In genomic region chr17:8430966-8431365, GRCh38 we compare ENCODE assay signal across 14 cellular contexts. TPM values are rescaled to one million over a fixed set of nuclear protein-coding genes. Genes with fewer than 3 reads are reported as not detected.
DNase-seq lines count a peak whose midpoint lies in the region; ATAC-seq and TF ChIP-seq lines count a peak whose summit lies in the region.
"Had no signal": no experiment of that assay in that cellular context is flagged by ENCODE, and none has a peak within 500 bp of the region (broad histone marks: within the 10 kb centered on the region; RNA-seq: fewer than 3 reads in every experiment).

No MANE protein-coding gene starts in this region.

- WGBS in liver: 34% methylated on average over 7 of the region's 7 CpGs

- no peaks in the 10 kb centered on the region for H3K27me3 ChIP-seq in liver (ENCODE audit: control insufficient read depth in 4 of 4, insufficient read depth in 4 of 4, low read length in 3 of 4)
- no peaks in the 10 kb centered on the region for H3K27me3 ChIP-seq in thoracic aorta (replicated peaks; ENCODE audit: insufficient read depth)

- H3K4me1 ChIP-seq in HEK293 (ENCODE audit: control insufficient read depth, insufficient read depth, low read length) (no peaks in the 10 kb centered on the region), liver (ENCODE audit: control insufficient read depth in 4 of 4, insufficient read depth in 4 of 4, low read length in 3 of 4) (peaks cover 3 to 34% (median 29%) of the 10 kb centered on the region in 4 donors), thoracic aorta (ENCODE audit: control insufficient read depth in 1 of 2, low read depth in 2 of 2) (peaks cover 10 to 34% of the 10 kb centered on the region in 2 donors)

- ATAC-seq in thoracic aorta (ENCODE audit: insufficient number of reproducible peaks, low FRiP score, low read depth) (peak; percentile 79), HG02884 (IDR thresholded peaks at IDR 0.05; ENCODE audit: unreplicated experiment) (no peak)
- ATAC-seq: PC-3 had no signal

- peak; percentile 24 to 27 for TF ChIP-seq RAD21 in liver (IDR thresholded peaks at IDR 0.05)

- POLR2A ChIA-PET in HEK293 (lab: Yijun Ruan, JAX): interaction anchor here (0.6 kb wide), 1 partner anchor 47 kb away, joined by 3 read pairs; no protein-coding TSS in a partner anchor

- DNase-seq in ecto neural progenitor cell (ENCODE audit: low spot score) (peak; percentile 44), thoracic aorta (ENCODE audit: low spot score) (peak; percentile 85), D341Med (ENCODE audit: low spot score) (no peak), NCI-H2107 (lab: John Stamatoyannopoulos, UW) (no peak)
- no peak for DNase-seq in stimulated activated naive CD4-positive, alpha-beta T cell (lab: John Stamatoyannopoulos, UW)
- DNase-seq: DMS53; effector CD4-positive, alpha-beta T cell; NCI-H1436; PC-3; retina had no signal

- no peaks in the 10 kb centered on the region for H3K36me3 ChIP-seq in HEK293 (ENCODE audit: control insufficient read depth in 2 of 2, insufficient read depth in 1 of 2, low read length in 2 of 2)
- H3K36me3 ChIP-seq in liver (ENCODE audit: control insufficient read depth in 4 of 4, insufficient read depth in 3 of 4, low read depth in 1 of 4, low read length in 3 of 4): no peaks in the 10 kb centered on the region
- H3K36me3 ChIP-seq in thoracic aorta: no peaks in the 10 kb centered on the region

- H3K9ac ChIP-seq in liver (ENCODE audit: low read depth in 1 of 2, low read length in 2 of 2): peak overlapping the region in 1 of 2 donors; percentile 21

- TF ChIP-seq CTCF in HEK293 (tag by site-specific recombination; IDR thresholded peaks at IDR 0.05) (no peak), liver (IDR thresholded peaks at IDR 0.05; ENCODE audit: low read depth, low read length, missing input control) (no peak), thoracic aorta (IDR thresholded peaks at IDR 0.05) (no peak)

- H3K27ac ChIP-seq in HEK293 (ENCODE audit: extremely low read depth, low read depth, low read length) (no peak overlapping the region), liver (ENCODE audit: low read depth in 1 of 2, low read length in 2 of 2) (peak overlapping the region; percentile 77 to 84), thoracic aorta (peak overlapping the region; percentile 80 to 95)
- H3K27ac ChIP-seq: HL-60 had no signal

- H3K4me3 ChIP-seq in HEK293 (ENCODE audit: low read depth, low read length): no peak overlapping the region
- H3K4me3 ChIP-seq in liver (ENCODE audit: low read depth in 1 of 3, low read length in 3 of 3): no peak overlapping the region
- H3K4me3 ChIP-seq in thoracic aorta: peak overlapping the region; percentile 25

- CTCF ChIA-PET in HEK293 (lab: Yijun Ruan, JAX): interaction anchor here (0.6 to 2.5 kb wide), 3 partner anchors 20 to 354 kb away, joined by 3 to 12 read pairs (median 3); no protein-coding TSS in a partner anchor

- H3K9me3 ChIP-seq in HEK293 (ENCODE audit: control insufficient read depth, insufficient read depth, low read depth, low read length) (no peaks in the 10 kb centered on the region), liver (ENCODE audit: control insufficient read depth in 4 of 4, low read length in 3 of 4) (no peaks in the 10 kb centered on the region), thoracic aorta (no peaks in the 10 kb centered on the region)

TF ChIP-seq in HEK293, 187 proteins besides CTCF, POLR2A, EP300 and RAD21:
- TF ChIP-seq ZBTB20 (tag by site-specific recombination; IDR thresholded peaks at IDR 0.05): 0 out of 2 replicates have a peak, but pooled peaks have one; percentile 20
- TF ChIP-seq ZNF223 (tag by site-specific recombination; IDR thresholded peaks at IDR 0.05): no peak
- TF ChIP-seq SCRT1 (tag by site-specific recombination; IDR thresholded peaks at IDR 0.05; ENCODE audit: borderline replicate concordance): no peak
- no peak for TF ChIP-seq ZNF561 (tag by site-specific recombination; IDR thresholded peaks at IDR 0.05; ENCODE audit: borderline replicate concordance)
- TF ChIP-seq ZNF394 (tag by site-specific recombination; IDR thresholded peaks at IDR 0.05; ENCODE audit: borderline replicate concordance): no peak
- peak; percentile 40 for TF ChIP-seq ZFHX2 (tag by site-specific recombination; conservative IDR thresholded peaks at IDR 0.05)
- no peak for TF ChIP-seq GFI1B (tag by site-specific recombination; IDR thresholded peaks at IDR 0.05)
- TF ChIP-seq FEZF1 (tag by site-specific recombination; IDR thresholded peaks at IDR 0.05): no peak
- no peak for TF ChIP-seq SCRT2 (tag by site-specific recombination; IDR thresholded peaks at IDR 0.05)
- no peak for TF ChIP-seq ZNF274 (IDR thresholded peaks at IDR 0.05; ENCODE audit: low read length)
- no peak for TF ChIP-seq ZNF274 (tag by site-specific recombination; IDR thresholded peaks at IDR 0.05; ENCODE audit: borderline replicate concordance)
- no peak for TF ChIP-seq ZNF391 (tag by site-specific recombination; IDR thresholded peaks at IDR 0.05; ENCODE audit: borderline replicate concordance, low read depth)
- TF ChIP-seq ZNF16 (tag by site-specific recombination; IDR thresholded peaks at IDR 0.05; ENCODE audit: low read depth): no peak
- no peak for TF ChIP-seq ZNF776 (tag by site-specific recombination; IDR thresholded peaks at IDR 0.05; ENCODE audit: borderline replicate concordance)
- TF ChIP-seq ZNF433 (tag by site-specific recombination; IDR thresholded peaks at IDR 0.05; ENCODE audit: low read depth): no peak
- no peak for TF ChIP-seq GLIS2 (tag by site-specific recombination; IDR thresholded peaks at IDR 0.05)
- no peak for TF ChIP-seq ZNF624 (tag by site-specific recombination; IDR thresholded peaks at IDR 0.05)
- TF ChIP-seq ZNF660 (tag by site-specific recombination; IDR thresholded peaks at IDR 0.05): 0 out of 2 replicates have a peak, but pooled peaks have one; percentile 25
- peak; percentile 74 for TF ChIP-seq SP7 (tag by site-specific recombination; IDR thresholded peaks at IDR 0.05)
- TF ChIP-seq BCL11B (tag by site-specific recombination; IDR thresholded peaks at IDR 0.05; ENCODE audit: low read depth): no peak

TF ChIP-seq in liver, 16 proteins besides CTCF, POLR2A, EP300 and RAD21 (continues in another document):
- TF ChIP-seq HNF4A (conservative IDR thresholded peaks at IDR 0.05) (peak; percentile 86 to 95), FOXA2 (IDR thresholded peaks at IDR 0.05) (no peak), NR2F2 (IDR thresholded peaks at IDR 0.05) (no peak), FOXA1 (IDR thresholded peaks at IDR 0.05) (no peak), RXRA (IDR thresholded peaks at IDR 0.05) (peak; percentile 22 to 76), GABPA (IDR thresholded peaks at IDR 0.05 in 1 of 2, conservative IDR thresholded peaks at IDR 0.05 in 1 of 2) (no peak), EGR1 (IDR thresholded peaks at IDR 0.05; ENCODE audit: low read depth in 2 of 2) (peak; percentile 56 to 86), HNF4G (IDR thresholded peaks at IDR 0.05) (peak; percentile 49), REST (IDR thresholded peaks at IDR 0.05) (peak; percentile 61), SP1 (IDR thresholded peaks at IDR 0.05) (peak; percentile 61)
- TF ChIP-seq, protein P1, sequence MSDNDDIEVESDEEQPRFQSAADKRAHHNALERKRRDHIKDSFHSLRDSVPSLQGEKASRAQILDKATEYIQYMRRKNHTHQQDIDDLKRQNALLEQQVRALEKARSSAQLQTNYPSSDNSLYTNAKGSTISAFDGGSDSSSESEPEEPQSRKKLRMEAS (IDR thresholded peaks at IDR 0.05): peak; percentile 69
- TF ChIP-seq, protein P2, sequence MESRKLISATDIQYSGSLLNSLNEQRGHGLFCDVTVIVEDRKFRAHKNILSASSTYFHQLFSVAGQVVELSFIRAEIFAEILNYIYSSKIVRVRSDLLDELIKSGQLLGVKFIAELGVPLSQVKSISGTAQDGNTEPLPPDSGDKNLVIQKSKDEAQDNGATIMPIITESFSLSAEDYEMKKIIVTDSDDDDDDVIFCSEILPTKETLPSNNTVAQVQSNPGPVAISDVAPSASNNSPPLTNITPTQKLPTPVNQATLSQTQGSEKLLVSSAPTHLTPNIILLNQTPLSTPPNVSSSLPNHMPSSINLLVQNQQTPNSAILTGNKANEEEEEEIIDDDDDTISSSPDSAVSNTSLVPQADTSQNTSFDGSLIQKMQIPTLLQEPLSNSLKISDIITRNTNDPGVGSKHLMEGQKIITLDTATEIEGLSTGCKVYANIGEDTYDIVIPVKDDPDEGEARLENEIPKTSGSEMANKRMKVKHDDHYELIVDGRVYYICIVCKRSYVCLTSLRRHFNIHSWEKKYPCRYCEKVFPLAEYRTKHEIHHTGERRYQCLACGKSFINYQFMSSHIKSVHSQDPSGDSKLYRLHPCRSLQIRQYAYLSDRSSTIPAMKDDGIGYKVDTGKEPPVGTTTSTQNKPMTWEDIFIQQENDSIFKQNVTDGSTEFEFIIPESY (IDR thresholded peaks at IDR 0.05): peak; percentile 25

RNA-seq across cellular contexts. Expression of gene NDEL1, which starts 4.7 kb away (rescaled TPM):
- total RNA-seq in liver: 10 to 100 TPM; 49.1 to 52.3 TPM
- 10 to 100 TPM; 15.3 to 21.7 TPM for polyA plus RNA-seq in liver
- total RNA-seq in thoracic aorta: 100 to 1,000 TPM; 110 to 113 TPM

RNA-seq across cellular contexts. Expression of gene RNF222, which starts 33.3 kb away (rescaled TPM):
- total RNA-seq in liver (not detected), thoracic aorta (under 1 TPM in 1 of 2 donors, not detected in 1; 0.56 TPM)
- polyA plus RNA-seq in liver: not detected

RNA-seq across cellular contexts. Expression of gene RPL26, which starts 48.0 kb away (rescaled TPM):
- total RNA-seq in liver: 1,000 to 10,000 TPM in 1 of 2 donors, 100 to 1,000 TPM in 1; 989 to 1,192 TPM
- 1,000 to 10,000 TPM in 1 of 2 donors, 100 to 1,000 TPM in 1; 309 to 1,118 TPM for polyA plus RNA-seq in liver
- total RNA-seq in thoracic aorta: 1,000 to 10,000 TPM; 1,235 to 1,884 TPM

Comparison
In these comparisons a context has a peak if more than half of its experiments do, and no peak if none do; other contexts are left out.
1. DNase-seq: peak in ecto neural progenitor cell (single experiment) and thoracic aorta (single experiment); none in D341Med (single experiment), NCI-H2107 (single experiment) and stimulated activated naive CD4-positive, alpha-beta T cell (0 of 6).